Comparison of ENCODE assay signal across 8 cellular contexts in the genomic region with DNA sequence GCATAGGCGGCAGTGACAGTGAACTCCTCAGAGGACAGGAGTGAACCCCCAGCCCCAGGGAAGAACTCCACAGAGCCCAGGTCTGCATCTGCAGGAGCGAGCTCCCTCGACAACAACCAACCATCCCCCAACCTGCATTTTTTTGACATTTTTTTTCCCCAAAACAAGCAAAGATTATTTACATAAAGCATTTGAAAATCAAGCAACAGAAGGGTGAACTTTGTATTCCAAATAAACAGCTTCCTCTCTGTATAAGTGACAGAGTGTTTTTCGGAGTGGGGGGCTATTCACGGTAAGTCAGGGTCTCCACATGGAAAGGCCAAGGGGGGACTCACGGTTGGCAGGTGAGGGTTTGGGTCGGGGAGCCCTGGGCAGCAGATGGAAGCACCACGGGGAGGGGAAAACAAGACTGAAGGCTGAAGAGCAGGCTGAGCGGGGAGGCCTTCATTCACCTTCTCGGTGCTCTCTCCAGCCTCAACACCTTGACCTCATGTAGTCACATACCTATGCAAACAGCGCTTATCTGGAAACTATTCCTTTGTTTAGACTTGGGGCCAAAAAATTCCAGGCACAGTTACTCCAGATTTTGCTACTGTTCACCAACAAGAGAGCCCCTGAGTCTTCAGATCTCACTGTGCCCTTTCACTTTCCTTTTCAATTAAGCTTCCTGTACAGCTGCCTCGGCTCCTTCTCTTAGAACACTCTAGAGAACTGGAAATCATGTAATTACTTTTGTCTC. TPM values are rescaled to one million over a fixed set of nuclear protein-coding genes. Genes with fewer than 3 reads are reported as not detected.
DNase-seq lines count a peak whose midpoint lies in the region; ATAC-seq and TF ChIP-seq lines count a peak whose summit lies in the region.

No MANE protein-coding gene starts in this region.

- WGBS in gastroesophageal sphincter (ENCODE audit: low coverage in 1 of 2), 2 donors, result 25 to 29% methylated on average over 8 to 12 of the region's 12 CpGs

- peaks cover 17% of the 10 kb centered on the region for H3K4me1 Mint-ChIP-seq in activated T-helper 17 cell treated with anti-CD3 and anti-CD28 coated beads, Interleukin-2, amount 50 U/mL, for 72 hours

- H3K27ac Mint-ChIP-seq in activated T-helper 17 cell treated with anti-CD3 and anti-CD28 coated beads, Interleukin-2, amount 50 U/mL, for 72 hours, result peak overlapping the region; percentile 96

- no peaks in the 10 kb centered on the region for H3K27me3 Mint-ChIP-seq in activated T-helper 17 cell treated with anti-CD3 and anti-CD28 coated beads, Interleukin-2, amount 50 U/mL, for 72 hours

- no peak overlapping the region for H3K4me3 ChIP-seq in NB4 (ENCODE audit: low read depth, low read length)
- H3K4me3 ChIP-seq in gastroesophageal sphincter, result peak overlapping the region; percentile 25 to 47
- no peak overlapping the region for H3K4me3 ChIP-seq in SJCRH30

- DNase-seq in DMS53 (lab: John Stamatoyannopoulos, UW), result peak; percentile 69
- DNase-seq in NB4 (ENCODE audit: low read depth), result peak; percentile 13
- DNase-seq in pons (ENCODE audit: low spot score), result peak; percentile 83
- no peak for DNase-seq in putamen (ENCODE audit: low spot score)
- DNase-seq in SJCRH30, result no peak

- no peaks in the 10 kb centered on the region for H3K36me3 Mint-ChIP-seq in activated T-helper 17 cell treated with anti-CD3 and anti-CD28 coated beads, Interleukin-2, amount 50 U/mL, for 72 hours (ENCODE audit: low read depth)

- H3K27me3 ChIP-seq in gastroesophageal sphincter, result no peaks in the 10 kb centered on the region
- H3K27me3 ChIP-seq in SJCRH30, result no peaks in the 10 kb centered on the region

- H3K36me3 ChIP-seq in gastroesophageal sphincter (no peaks in the 10 kb centered on the region), SJCRH30 (no peaks in the 10 kb centered on the region)

- no peak for TF ChIP-seq EP300 in gastroesophageal sphincter (IDR thresholded peaks at IDR 0.05)

- no peaks in the 10 kb centered on the region for H3K9me3 Mint-ChIP-seq in activated T-helper 17 cell treated with anti-CD3 and anti-CD28 coated beads, Interleukin-2, amount 50 U/mL, for 72 hours

- H3K9me3 ChIP-seq in gastroesophageal sphincter (no peaks in the 10 kb centered on the region), SJCRH30 (replicated peaks) (no peaks in the 10 kb centered on the region)

- ATAC-seq in GM21526 (IDR thresholded peaks at IDR 0.05; ENCODE audit: low FRiP score, unreplicated experiment), result peak; percentile 63
- peak; percentile 82 for ATAC-seq in activated T-helper 17 cell treated with anti-CD3 and anti-CD28 coated beads, Interleukin-2, amount 50 U/mL, for 72 hours (replicated peaks)
- peak; percentile 56 for ATAC-seq in gastroesophageal sphincter

- TF ChIP-seq POLR2A in NB4 (IDR thresholded peaks at IDR 0.05; ENCODE audit: extremely low read depth, insufficient read length), result no peak
- no peak for TF ChIP-seq POLR2A in gastroesophageal sphincter (IDR thresholded peaks at IDR 0.05)

- peak overlapping the region; percentile 91 for H3K4me3 Mint-ChIP-seq in activated T-helper 17 cell treated with anti-CD3 and anti-CD28 coated beads, Interleukin-2, amount 50 U/mL, for 72 hours

- no peak for TF ChIP-seq CTCF in NB4 (IDR thresholded peaks at IDR 0.05; ENCODE audit: low read depth, low read length)
- TF ChIP-seq CTCF in gastroesophageal sphincter (IDR thresholded peaks at IDR 0.05), result no peak

- H3K4me1 ChIP-seq in gastroesophageal sphincter (peaks cover 0 to 68% (median 9%) of the 10 kb centered on the region in 3 donors), SJCRH30 (no peaks in the 10 kb centered on the region)

- H3K27ac ChIP-seq in gastroesophageal sphincter, result peak overlapping the region; percentile 63 to 86 (median 81)
- H3K27ac ChIP-seq in SJCRH30, result no peak overlapping the region

RNA-seq across cellular contexts. Expression of gene C2CD2, which starts 27.6 kb away (rescaled TPM):
- 1 to 10 TPM; 4.6 to 8.2 TPM for total RNA-seq in activated T-helper 17 cell treated with anti-CD3 and anti-CD28 coated beads, Interleukin-2, amount 50 U/mL, for 72 hours
- total RNA-seq in gastroesophageal sphincter, result 10 to 100 TPM; 15.6 to 38.9 (median 18.7) TPM
- total RNA-seq in SJCRH30 (2014; rRNA removed; shearing (Covaris generic)), result 14.1 and 14.5 TPM in 2 replicates

RNA-seq across cellular contexts. Expression of gene PRDM15, which starts 47.1 kb away (rescaled TPM):
- 10 to 100 TPM; 17.1 to 17.6 TPM for total RNA-seq in activated T-helper 17 cell treated with anti-CD3 and anti-CD28 coated beads, Interleukin-2, amount 50 U/mL, for 72 hours
- 1 to 10 TPM; 2.9 to 8.2 (median 7.2) TPM for total RNA-seq in gastroesophageal sphincter
- total RNA-seq in SJCRH30 (2014; rRNA removed; shearing (Covaris generic)), result 5.6 and 6.1 TPM in 2 replicates

Comparison
In these comparisons a context has a peak if more than half of its experiments do, and no peak if none do; other contexts are left out.
1. DNase-seq: peak in DMS53 (single experiment), NB4 (single experiment) and pons (single experiment); none in putamen (single experiment) and SJCRH30 (0 of 2).
2. H3K4me3 ChIP-seq: peak in gastroesophageal sphincter (2 of 2); none in NB4 (single experiment) and SJCRH30 (single experiment).
3. Peak in every context shown above with its lines, with median percentiles within 50 percentile points of each other: ATAC-seq.